Comparison of ENCODE assay signal across 11 cellular contexts in genomic region chr7:39609084-39609461, GRCh38. TPM values are rescaled to one million over a fixed set of nuclear protein-coding genes. Genes with fewer than 3 reads are reported as not detected.
A peak's percentile ranks its signal among the peaks of the same experiment; 100 is the strongest.
DNase-seq lines count a peak whose midpoint lies in the region; ATAC-seq and TF ChIP-seq lines count a peak whose summit lies in the region.
"Had no signal": no experiment of that assay in that cellular context is flagged by ENCODE, and none has a peak within 500 bp of the region (broad histone marks: within the 10 kb centered on the region; RNA-seq: fewer than 3 reads in every experiment).

No MANE protein-coding gene starts in this region.

- dilution Hi-C loops in mammary epithelial cell (cut with HindIII; ENCODE audit: low sequenced_read_pairs): no loop called here

- ATAC-seq in activated T-cell treated with anti-CD3 and anti-CD28 coated beads, Interleukin-2, amount 50 U/mL, for 72 hours (replicated peaks in 1 of 2): peak in 1 of 2 donors; percentile 36

- peaks cover 46% of the 10 kb centered on the region for H3K4me1 Mint-ChIP-seq in activated T-cell treated with anti-CD3 and anti-CD28 coated beads, Interleukin-2, amount 50 U/mL, for 72 hours (ENCODE audit: low read depth)
- H3K4me1 Mint-ChIP-seq in type B pancreatic cell (ENCODE audit: unreplicated experiment): peaks cover 16% of the 10 kb centered on the region

- peaks cover 55% of the 10 kb centered on the region for H3K4me1 ChIP-seq in mammary epithelial cell (ENCODE audit: insufficient read depth, low read length)
- H3K4me1 ChIP-seq: adrenal gland had no signal

- no peaks in the 10 kb centered on the region for H4K20me1 ChIP-seq in mammary epithelial cell (ENCODE audit: insufficient read depth, low read length)

- CTCF ChIA-PET in mammary epithelial cell (lab: Charles Lee; ENCODE audit: low non-redundant PET): interaction anchor here (0.7 kb wide), 1 partner anchor 31 kb away, joined by 3 read pairs; no protein-coding TSS in a partner anchor

- no peaks in the 10 kb centered on the region for H3K9me3 ChIP-seq in mammary epithelial cell (replicated peaks; ENCODE audit: insufficient read depth, low read length)
- H3K9me3 ChIP-seq: adrenal gland, thyroid gland had no signal

- WGBS in mammary epithelial cell (ENCODE audit: low coverage, missing lambda C conversion rate): 17% methylated on average over 1 of the region's 1 CpG

- H3K4me2 ChIP-seq in mammary epithelial cell (ENCODE audit: insufficient read depth, low read depth, low read length): peak overlapping the region; percentile 81
- H3K4me2 ChIP-seq: PC-9 had no signal

- H3K27ac ChIP-seq in mammary epithelial cell (ENCODE audit: insufficient read depth, low read depth, low read length): peak overlapping the region; percentile 75
- H3K27ac ChIP-seq: PC-9 had no signal

- BruUV-seq in mammary epithelial cell (replicated peaks; lab: Mats Ljungman, UMichigan): no TSS peak

- H3K9ac ChIP-seq in mammary epithelial cell (ENCODE audit: insufficient read depth, low read length): peak overlapping the region; percentile 55

- in situ Hi-C loops in mammary epithelial cell (cut with MboI; ENCODE audit: low sequenced_read_pairs in 2 of 2): no loop called here

- H3K9me3 Mint-ChIP-seq in activated T-cell treated with anti-CD3 and anti-CD28 coated beads, Interleukin-2, amount 50 U/mL, for 72 hours: no peaks in the 10 kb centered on the region
- no peaks in the 10 kb centered on the region for H3K9me3 Mint-ChIP-seq in type B pancreatic cell

- no peaks in the 10 kb centered on the region for H3K27me3 ChIP-seq in mammary epithelial cell (ENCODE audit: insufficient read depth, low read length)
- H3K27me3 ChIP-seq: adrenal gland, thyroid gland had no signal

- H2AFZ ChIP-seq in mammary epithelial cell (ENCODE audit: low read depth, low read length): peak overlapping the region; percentile 90
- H2AFZ ChIP-seq: PC-9 had no signal

- DNase-seq in activated T-cell treated with anti-CD3 and anti-CD28 coated beads, Interleukin-2, amount 50 U/mL, for 72 hours: no peak
- DNase-seq in activated T-cell treated with anti-CD3 and anti-CD28 coated beads for 4 hours: no peak
- peak; percentile 74 for DNase-seq in mammary epithelial cell
- DNase-seq in kidney tubule cell (ENCODE audit: low spot score): peak; percentile 60
- no peak for DNase-seq in type B pancreatic cell (ENCODE audit: extremely low spot score, unreplicated experiment)
- no peak for DNase-seq in COLO829 (ENCODE audit: low spot score)
- no peak for DNase-seq in NOMO-1 treated with DMSO at 0.1 percent for 48 hours (lab: John Stamatoyannopoulos, UW; ENCODE audit: unreplicated experiment)
- DNase-seq in DMS79 treated with DMSO at 0.1 percent for 48 hours (lab: John Stamatoyannopoulos, UW): no peak
- DNase-seq: PC-9 had no signal

- H3K4me3 Mint-ChIP-seq in activated T-cell treated with anti-CD3 and anti-CD28 coated beads, Interleukin-2, amount 50 U/mL, for 72 hours: peak overlapping the region; percentile 66 to 85
- peak overlapping the region; percentile 73 for H3K4me3 Mint-ChIP-seq in type B pancreatic cell

- H3K27me3 Mint-ChIP-seq in activated T-cell treated with anti-CD3 and anti-CD28 coated beads, Interleukin-2, amount 50 U/mL, for 72 hours (ENCODE audit: low read depth): peaks cover 4% of the 10 kb centered on the region
- H3K27me3 Mint-ChIP-seq in type B pancreatic cell: peaks cover 16% of the 10 kb centered on the region

- H3K36me3 ChIP-seq in mammary epithelial cell (ENCODE audit: insufficient read depth, low read length): no peaks in the 10 kb centered on the region
- H3K36me3 ChIP-seq: adrenal gland, thyroid gland had no signal

- H3K36me3 Mint-ChIP-seq in activated T-cell treated with anti-CD3 and anti-CD28 coated beads, Interleukin-2, amount 50 U/mL, for 72 hours (ENCODE audit: insufficient read depth in 2 of 2): peaks cover 0 to 2% of the 10 kb centered on the region in 2 donors
- H3K36me3 Mint-ChIP-seq in type B pancreatic cell: no peaks in the 10 kb centered on the region

- intact Hi-C loops in mammary epithelial cell (cut with micrococcal nuclease): loop anchor here (2.0 kb wide), 1 partner anchor 14 kb away; the partner anchor contains the start of gene RALA

- H3K4me3 ChIP-seq in mammary epithelial cell (replicated peaks in 1 of 3; ENCODE audit: insufficient read depth in 1 of 3, low read depth in 2 of 3, low read length in 3 of 3): no peak overlapping the region
- H3K4me3 ChIP-seq: PC-9 had no signal

- TF ChIP-seq CTCF in mammary epithelial cell (conservative IDR thresholded peaks at IDR 0.05 in 1 of 2, IDR thresholded peaks at IDR 0.05 in 1 of 2; ENCODE audit: extremely low read depth in 1 of 2, insufficient read depth in 1 of 2, low read depth in 1 of 2, low read length in 2 of 2) (no peak), type B pancreatic cell (conservative IDR thresholded peaks at IDR 0.05) (no peak)

- peak overlapping the region; percentile 17 for H3K27ac Mint-ChIP-seq in activated T-cell treated with anti-CD3 and anti-CD28 coated beads, Interleukin-2, amount 50 U/mL, for 72 hours
- H3K27ac Mint-ChIP-seq in type B pancreatic cell: no peak overlapping the region

- no peaks in the 10 kb centered on the region for H3K79me2 ChIP-seq in mammary epithelial cell (ENCODE audit: insufficient read depth, low read length)

RNA-seq across cellular contexts. Expression of gene RALA, which starts 14.3 kb away (rescaled TPM):
- 10 to 100 TPM; 38.4 to 47.1 TPM for total RNA-seq in activated T-cell treated with anti-CD3 and anti-CD28 coated beads, Interleukin-2, amount 50 U/mL, for 72 hours
- total RNA-seq in mammary epithelial cell (10 to 100 TPM; 15.2 to 51.7 TPM), type B pancreatic cell (ENCODE audit: low replicate concordance) (42.6 and 44.1 TPM in 2 replicates)
- polyA plus RNA-seq in mammary epithelial cell: 25.5 TPM
- polyA minus RNA-seq in mammary epithelial cell: 39.3 TPM

RNA-seq across cellular contexts. Expression of gene YAE1, which starts 42.9 kb away (rescaled TPM):
- 10 to 100 TPM; 12.4 to 12.8 TPM for total RNA-seq in activated T-cell treated with anti-CD3 and anti-CD28 coated beads, Interleukin-2, amount 50 U/mL, for 72 hours
- total RNA-seq in mammary epithelial cell: 10 to 100 TPM; 22.7 to 23.1 TPM
- 19.6 TPM for polyA plus RNA-seq in mammary epithelial cell
- polyA minus RNA-seq in mammary epithelial cell: not detected
- total RNA-seq in type B pancreatic cell (ENCODE audit: low replicate concordance): 24.2 and 37.2 TPM in 2 replicates

Comparison
In these comparisons a context has a peak if more than half of its experiments do, and no peak if none do; other contexts are left out.
1. DNase-seq: peak in mammary epithelial cell (single experiment) and kidney tubule cell (single experiment); none in activated T-cell treated with anti-CD3 and anti-CD28 coated beads, Interleukin-2, amount 50 U/mL, for 72 hours (0 of 2), activated T-cell treated with anti-CD3 and anti-CD28 coated beads for 4 hours (single experiment), type B pancreatic cell (single experiment), COLO829 (single experiment), NOMO-1 treated with DMSO at 0.1 percent for 48 hours (single experiment) and DMS79 treated with DMSO at 0.1 percent for 48 hours (single experiment).